Comparison of ENCODE assay signal across 9 cellular contexts in genomic region chr3:50267280-50267913, GRCh38. TPM values are rescaled to one million over a fixed set of nuclear protein-coding genes. Genes with fewer than 3 reads are reported as not detected.
DNase-seq lines count a peak whose midpoint lies in the region; ATAC-seq and TF ChIP-seq lines count a peak whose summit lies in the region.
"Had no signal": no experiment of that assay in that cellular context is flagged by ENCODE, and none has a peak within 500 bp of the region (broad histone marks: within the 10 kb centered on the region; RNA-seq: fewer than 3 reads in every experiment).

No MANE protein-coding gene starts in this region.

- no peaks in the 10 kb centered on the region for H3K9me3 Mint-ChIP-seq in naive thymus-derived CD8-positive, alpha-beta T cell

- no peak overlapping the region for H3K4me3 Mint-ChIP-seq in naive thymus-derived CD8-positive, alpha-beta T cell

- 16 to 32% (median 17%) methylated on average over 16 to 22 of the region's 22 CpGs for WGBS in spleen, 5 donors

- H3K27ac ChIP-seq in HEK293 (ENCODE audit: extremely low read depth, low read depth, low read length) (no peak overlapping the region), left lung (peak overlapping the region; percentile 80 to 92), spleen (peak overlapping the region in 7 of 8 donors; percentile 58 to 84 (median 74))

- H3K4me1 ChIP-seq in HEK293 (ENCODE audit: control insufficient read depth, insufficient read depth, low read length): peaks cover 3% of the 10 kb centered on the region; the same call in 1 of the 2 replicates
- peaks cover 40 to 56% of the 10 kb centered on the region in 2 donors for H3K4me1 ChIP-seq in left lung
- H3K4me1 ChIP-seq in spleen: peaks cover 0 to 72% (median 31%) of the 10 kb centered on the region in 6 donors

- CTCF ChIA-PET in HEK293 (lab: Yijun Ruan, JAX): interaction anchor here (0.7 to 1.8 kb wide), 3 partner anchors 21 to 1677 kb away, joined by 3 to 8 read pairs (median 6); no protein-coding TSS in a partner anchor

- intact Hi-C loops in left lung (cut with DNase I): no loop called here
- intact Hi-C loops in spleen (cut with DNase I; ENCODE audit: low total_unique reads): no loop called here

- peaks cover 0 to 25% (median 11%) of the 10 kb centered on the region in 5 donors for H3K27me3 Mint-ChIP-seq in naive thymus-derived CD8-positive, alpha-beta T cell

- H3K27ac Mint-ChIP-seq in naive thymus-derived CD8-positive, alpha-beta T cell: no peak overlapping the region

- peak in 1 of 2 donors; percentile 54 for DNase-seq in cardiac fibroblast (ENCODE audit: low read depth in 2 of 2)
- peak; percentile 70 to 87 for DNase-seq in left lung
- DNase-seq in spleen: no peak
- DNase-seq in naive thymus-derived CD8-positive, alpha-beta T cell: no peak

- H3K9me3 ChIP-seq in HEK293 (ENCODE audit: control insufficient read depth, insufficient read depth, low read depth, low read length): no peaks in the 10 kb centered on the region
- no peaks in the 10 kb centered on the region for H3K9me3 ChIP-seq in left lung
- H3K9me3 ChIP-seq in spleen: no peaks in the 10 kb centered on the region

- H3K4me3 ChIP-seq in HEK293 (ENCODE audit: low read depth, low read length) (no peak overlapping the region), cardiac fibroblast (replicated peaks in 1 of 2; ENCODE audit: low read depth in 2 of 2, low read length in 2 of 2) (peak overlapping the region; percentile 45 to 55), left lung (peak overlapping the region; percentile 48 to 54), spleen (peak overlapping the region in 6 of 8 donors; percentile 4 to 50 (median 16))

- H3K36me3 Mint-ChIP-seq in naive thymus-derived CD8-positive, alpha-beta T cell: no peaks in the 10 kb centered on the region

- TF ChIP-seq POLR2A in spleen (IDR thresholded peaks at IDR 0.05): no peak

- peaks cover 0 to 21% of the 10 kb centered on the region in 2 donors for H3K27me3 ChIP-seq in left lung
- H3K27me3 ChIP-seq in spleen (replicated peaks in 1 of 7): peaks cover 0 to 24% (median 0%) of the 10 kb centered on the region in 7 donors

- POLR2A ChIA-PET in HEK293 (lab: Yijun Ruan, JAX): interaction anchor here (0.6 to 1.7 kb wide), 2 partner anchors 24 to 61 kb away, joined by 3 to 4 read pairs; partner anchors contain the start of gene TUSC2
- POLR2A ChIA-PET in naive thymus-derived CD8-positive, alpha-beta T cell (lab: Charles Lee): interaction anchor here (0.7 kb wide), 1 partner anchor 33 kb away, joined by 3 read pairs; no protein-coding TSS in a partner anchor

- H3K4me1 Mint-ChIP-seq in naive thymus-derived CD8-positive, alpha-beta T cell: no peaks in the 10 kb centered on the region

- peak; percentile 32 for ATAC-seq in left lung
- no peak for ATAC-seq in HG03097 (IDR thresholded peaks at IDR 0.05; ENCODE audit: low FRiP score, unreplicated experiment)
- no peak for ATAC-seq in naive thymus-derived CD8-positive, alpha-beta T cell
- ATAC-seq in HG03520 (IDR thresholded peaks at IDR 0.05; ENCODE audit: unreplicated experiment): no peak
- no peak for ATAC-seq in GM18867 (IDR thresholded peaks at IDR 0.05; ENCODE audit: unreplicated experiment)

- no peaks in the 10 kb centered on the region for H3K36me3 ChIP-seq in HEK293 (ENCODE audit: control insufficient read depth in 2 of 2, insufficient read depth in 1 of 2, low read length in 2 of 2)
- no peaks in the 10 kb centered on the region for H3K36me3 ChIP-seq in left lung
- no peaks in the 10 kb centered on the region for H3K36me3 ChIP-seq in spleen

- TF ChIP-seq CTCF in HEK293 (tag by site-specific recombination; IDR thresholded peaks at IDR 0.05) (no peak), cardiac fibroblast (IDR thresholded peaks at IDR 0.05; ENCODE audit: low read depth, low read length) (no peak), left lung (IDR thresholded peaks at IDR 0.05) (no peak), spleen (IDR thresholded peaks at IDR 0.05 in 8 of 11, conservative IDR thresholded peaks at IDR 0.05 in 3 of 11) (no peak)

TF ChIP-seq in HEK293, 187 proteins besides CTCF, POLR2A, EP300 and RAD21 (continues in another document):
- TF ChIP-seq ZNF138 (tag by site-specific recombination; IDR thresholded peaks at IDR 0.05; ENCODE audit: borderline replicate concordance) (no peak), EGR2 (tag by site-specific recombination; IDR thresholded peaks at IDR 0.05; ENCODE audit: low read depth) (peak; percentile 80), ZSCAN23 (tag by site-specific recombination; IDR thresholded peaks at IDR 0.05) (no peak), ZNF16 (tag by site-specific recombination; IDR thresholded peaks at IDR 0.05; ENCODE audit: low read depth) (no peak), ZNF658 (tag by site-specific recombination; IDR thresholded peaks at IDR 0.05) (no peak), ZBTB17 (tag by site-specific recombination; IDR thresholded peaks at IDR 0.05) (no peak), ZNF707 (tag by site-specific recombination; IDR thresholded peaks at IDR 0.05) (no peak), ZNF280D (tag by site-specific recombination; IDR thresholded peaks at IDR 0.05) (no peak), ZNF621 (tag by site-specific recombination; IDR thresholded peaks at IDR 0.05) (no peak), ZNF549 (tag by site-specific recombination; IDR thresholded peaks at IDR 0.05) (no peak), KLF1 (tag by site-specific recombination; IDR thresholded peaks at IDR 0.05) (peak; percentile 87), ZNF664 (tag by site-specific recombination; IDR thresholded peaks at IDR 0.05) (no peak), ZNF555 (tag by site-specific recombination; conservative IDR thresholded peaks at IDR 0.05) (no peak), ZNF768 (tag by site-specific recombination; IDR thresholded peaks at IDR 0.05) (no peak)
- TF ChIP-seq, protein P1, sequence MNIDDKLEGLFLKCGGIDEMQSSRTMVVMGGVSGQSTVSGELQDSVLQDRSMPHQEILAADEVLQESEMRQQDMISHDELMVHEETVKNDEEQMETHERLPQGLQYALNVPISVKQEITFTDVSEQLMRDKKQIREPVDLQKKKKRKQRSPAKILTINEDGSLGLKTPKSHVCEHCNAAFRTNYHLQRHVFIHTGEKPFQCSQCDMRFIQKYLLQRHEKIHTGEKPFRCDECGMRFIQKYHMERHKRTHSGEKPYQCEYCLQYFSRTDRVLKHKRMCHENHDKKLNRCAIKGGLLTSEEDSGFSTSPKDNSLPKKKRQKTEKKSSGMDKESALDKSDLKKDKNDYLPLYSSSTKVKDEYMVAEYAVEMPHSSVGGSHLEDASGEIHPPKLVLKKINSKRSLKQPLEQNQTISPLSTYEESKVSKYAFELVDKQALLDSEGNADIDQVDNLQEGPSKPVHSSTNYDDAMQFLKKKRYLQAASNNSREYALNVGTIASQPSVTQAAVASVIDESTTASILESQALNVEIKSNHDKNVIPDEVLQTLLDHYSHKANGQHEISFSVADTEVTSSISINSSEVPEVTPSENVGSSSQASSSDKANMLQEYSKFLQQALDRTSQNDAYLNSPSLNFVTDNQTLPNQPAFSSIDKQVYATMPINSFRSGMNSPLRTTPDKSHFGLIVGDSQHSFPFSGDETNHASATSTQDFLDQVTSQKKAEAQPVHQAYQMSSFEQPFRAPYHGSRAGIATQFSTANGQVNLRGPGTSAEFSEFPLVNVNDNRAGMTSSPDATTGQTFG (tag by site-specific recombination; IDR thresholded peaks at IDR 0.05; ENCODE audit: borderline replicate concordance): no peak

RNA-seq across cellular contexts. Expression of gene SEMA3B, which starts 1.6 kb away (rescaled TPM):
- total RNA-seq in left lung: 10 to 100 TPM; 56.8 to 92.7 TPM
- total RNA-seq in spleen: 10 to 100 TPM in 1 of 7 donors, 1 to 10 TPM in 6; 2.2 to 13.9 (median 4.5) TPM
- polyA plus RNA-seq in spleen: 10 to 100 TPM in 1 of 3 donors, 1 to 10 TPM in 2; 2.7 to 14.5 (median 3.4) TPM
- total RNA-seq in naive thymus-derived CD8-positive, alpha-beta T cell: 1 to 10 TPM; 1.0 to 1.1 TPM
- under 1 TPM in 1 of 3 donors, not detected in 2; 0.09 TPM for polyA plus RNA-seq in naive thymus-derived CD8-positive, alpha-beta T cell

RNA-seq across cellular contexts. Expression of gene LSMEM2, which starts 11.5 kb away (rescaled TPM):
- total RNA-seq in left lung (under 1 TPM in 1 of 2 donors, not detected in 1; 0.24 TPM), spleen (under 1 TPM in 1 of 7 donors, not detected in 6; 0.46 TPM)
- under 1 TPM; 0.06 to 0.29 (median 0.20) TPM for polyA plus RNA-seq in spleen
- total RNA-seq in naive thymus-derived CD8-positive, alpha-beta T cell: not detected
- polyA plus RNA-seq in naive thymus-derived CD8-positive, alpha-beta T cell: under 1 TPM in 2 of 3 donors, not detected in 1; 0.15 to 0.21 TPM
- total RNA-seq: dermis microvascular lymphatic vessel endothelial cell had no signal

RNA-seq across cellular contexts. Expression of gene IFRD2, which starts 24.8 kb away (rescaled TPM):
- 100 to 1,000 TPM in 1 of 2 donors, 10 to 100 TPM in 1; 55.0 to 104 TPM for total RNA-seq in left lung
- total RNA-seq in spleen: 10 to 100 TPM; 40.2 to 67.6 (median 48.0) TPM
- polyA plus RNA-seq in spleen: 10 to 100 TPM; 58.4 to 76.7 (median 74.8) TPM
- total RNA-seq in naive thymus-derived CD8-positive, alpha-beta T cell: 10 to 100 TPM; 68.9 TPM
- 10 to 100 TPM; 59.4 to 69.7 (median 60.7) TPM for polyA plus RNA-seq in naive thymus-derived CD8-positive, alpha-beta T cell

RNA-seq across cellular contexts. Expression of gene GNAI2, which starts 31.4 kb away (rescaled TPM):
- 100 to 1,000 TPM; 266 to 381 TPM for total RNA-seq in left lung
- total RNA-seq in spleen: 100 to 1,000 TPM; 276 to 466 (median 385) TPM
- 100 to 1,000 TPM; 147 to 232 (median 170) TPM for polyA plus RNA-seq in spleen
- 100 to 1,000 TPM; 253 to 258 TPM for total RNA-seq in naive thymus-derived CD8-positive, alpha-beta T cell
- polyA plus RNA-seq in naive thymus-derived CD8-positive, alpha-beta T cell: 100 to 1,000 TPM; 405 to 534 (median 417) TPM

RNA-seq across cellular contexts. Expression of gene HYAL3, which starts 31.8 kb away (rescaled TPM):
- 1 to 10 TPM; 4.5 to 4.6 TPM for total RNA-seq in left lung
- 1 to 10 TPM in 6 of 7 donors, under 1 TPM in 1; 0.73 to 3.8 (median 2.7) TPM for total RNA-seq in spleen
- 1 to 10 TPM; 1.4 to 2.4 (median 2.1) TPM for polyA plus RNA-seq in spleen
- 1 to 10 TPM; 3.2 to 4.7 TPM for total RNA-seq in naive thymus-derived CD8-positive, alpha-beta T cell
- polyA plus RNA-seq in naive thymus-derived CD8-positive, alpha-beta T cell: 1 to 10 TPM; 2.5 to 3.8 (median 3.0) TPM

Comparison
In these comparisons a context has a peak if more than half of its experiments do, and no peak if none do; other contexts are left out.
1. DNase-seq: peak in left lung (2 of 2); none in spleen (single experiment) and naive thymus-derived CD8-positive, alpha-beta T cell (0 of 10).